Comparison of ENCODE assay signal across 1 cellular context in the genomic region with DNA sequence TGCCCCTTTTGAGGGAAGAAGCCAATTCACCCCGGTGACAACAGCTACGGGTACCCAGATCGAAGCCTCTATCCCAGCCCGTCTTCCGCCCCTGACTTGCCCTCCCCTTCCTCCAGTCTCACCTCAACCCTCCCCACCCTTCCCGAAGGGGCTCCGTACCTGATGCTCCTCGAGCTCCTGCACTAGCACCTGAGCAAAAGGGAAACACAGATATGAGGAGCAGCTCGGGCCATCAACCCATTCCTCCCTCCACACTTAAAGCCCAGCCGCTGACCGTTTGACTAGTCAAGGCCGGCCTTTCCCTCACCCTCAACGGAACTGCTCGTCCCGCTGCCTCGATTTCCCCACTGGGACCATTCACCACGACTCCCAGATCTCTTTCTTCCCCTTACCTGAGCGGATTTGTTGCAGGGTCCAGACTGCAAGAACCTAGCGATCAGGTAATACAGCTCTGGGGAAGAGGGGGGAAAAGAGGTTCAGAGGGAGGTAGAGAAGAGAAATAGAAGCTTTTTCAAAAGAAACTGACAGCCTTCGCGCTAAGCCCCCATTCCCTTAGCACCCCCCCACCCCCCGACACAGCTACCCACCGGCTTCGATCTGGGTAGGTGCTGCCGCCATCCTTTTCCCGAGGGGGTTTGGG.
TF ChIP-seq lines count a peak whose summit lies in the region.

No MANE protein-coding gene starts in this region.

TF ChIP-seq in HEK293, 187 proteins besides CTCF, POLR2A, EP300 and RAD21 (continued from another document):
- TF ChIP-seq, protein P1, sequence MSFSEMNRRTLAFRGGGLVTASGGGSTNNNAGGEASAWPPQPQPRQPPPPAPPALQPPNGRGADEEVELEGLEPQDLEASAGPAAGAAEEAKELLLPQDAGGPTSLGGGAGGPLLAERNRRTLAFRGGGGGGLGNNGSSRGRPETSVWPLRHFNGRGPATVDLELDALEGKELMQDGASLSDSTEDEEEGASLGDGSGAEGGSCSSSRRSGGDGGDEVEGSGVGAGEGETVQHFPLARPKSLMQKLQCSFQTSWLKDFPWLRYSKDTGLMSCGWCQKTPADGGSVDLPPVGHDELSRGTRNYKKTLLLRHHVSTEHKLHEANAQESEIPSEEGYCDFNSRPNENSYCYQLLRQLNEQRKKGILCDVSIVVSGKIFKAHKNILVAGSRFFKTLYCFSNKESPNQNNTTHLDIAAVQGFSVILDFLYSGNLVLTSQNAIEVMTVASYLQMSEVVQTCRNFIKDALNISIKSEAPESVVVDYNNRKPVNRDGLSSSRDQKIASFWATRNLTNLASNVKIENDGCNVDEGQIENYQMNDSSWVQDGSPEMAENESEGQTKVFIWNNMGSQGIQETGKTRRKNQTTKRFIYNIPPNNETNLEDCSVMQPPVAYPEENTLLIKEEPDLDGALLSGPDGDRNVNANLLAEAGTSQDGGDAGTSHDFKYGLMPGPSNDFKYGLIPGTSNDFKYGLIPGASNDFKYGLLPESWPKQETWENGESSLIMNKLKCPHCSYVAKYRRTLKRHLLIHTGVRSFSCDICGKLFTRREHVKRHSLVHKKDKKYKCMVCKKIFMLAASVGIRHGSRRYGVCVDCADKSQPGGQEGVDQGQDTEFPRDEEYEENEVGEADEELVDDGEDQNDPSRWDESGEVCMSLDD (tag by site-specific recombination; IDR thresholded peaks at IDR 0.05) = peak; percentile 20; the same call in 1 of the 2 replicates
- TF ChIP-seq GFI1B (tag by site-specific recombination; IDR thresholded peaks at IDR 0.05) (no peak), SP2 (tag by site-specific recombination; IDR thresholded peaks at IDR 0.05) (peak; percentile 57), ZNF626 (tag by site-specific recombination; IDR thresholded peaks at IDR 0.05) (no peak)
TF ChIP-seq in HEK293: peak in this region for 8.
